ENCODE assay signal across 8 cellular contexts in the genomic region with DNA sequence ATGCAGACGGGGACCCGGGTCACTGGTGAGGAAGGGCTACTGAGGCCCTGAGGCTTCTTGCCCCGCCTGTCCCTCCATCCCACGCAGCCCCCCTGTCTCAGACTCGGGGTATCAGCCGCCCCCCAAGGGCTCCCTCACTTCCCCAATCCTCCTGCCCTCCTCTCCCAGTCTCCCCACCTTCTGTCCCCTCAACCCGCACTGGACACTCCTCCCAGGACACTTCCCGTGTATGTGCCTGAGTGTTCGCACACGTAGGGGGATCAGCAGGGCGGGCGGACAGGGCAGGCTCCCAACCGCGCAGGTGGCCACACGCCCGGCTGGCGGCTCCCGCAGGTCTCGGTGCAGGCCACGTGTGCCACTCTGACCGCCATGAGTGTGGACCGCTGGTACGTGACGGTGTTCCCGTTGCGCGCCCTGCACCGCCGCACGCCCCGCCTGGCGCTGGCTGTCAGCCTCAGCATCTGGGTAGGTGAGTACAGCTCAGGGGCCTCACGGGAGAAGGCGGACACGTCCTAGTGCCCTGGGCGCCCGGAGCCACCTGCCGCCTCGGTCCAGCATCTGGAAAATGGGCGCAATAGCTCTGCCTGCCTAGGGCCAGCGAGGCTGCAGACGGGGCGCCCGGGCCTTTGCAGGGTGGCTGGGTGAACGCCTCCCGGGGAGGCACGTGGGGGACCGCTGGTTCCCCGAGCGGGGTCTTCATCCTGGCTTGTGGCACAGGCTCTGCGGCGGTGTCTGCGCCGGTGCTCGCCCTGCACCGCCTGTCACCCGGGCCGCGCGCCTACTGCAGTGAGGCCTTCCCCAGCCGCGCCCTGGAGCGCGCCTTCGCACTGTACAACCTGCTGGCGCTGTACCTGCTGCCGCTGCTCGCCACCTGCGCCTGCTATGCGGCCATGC. TPM values are rescaled to one million over a fixed set of nuclear protein-coding genes. Genes with fewer than 3 reads are reported as not detected.
DNase-seq lines count a peak whose midpoint lies in the region; ATAC-seq, FAIRE-seq and TF ChIP-seq lines count a peak whose summit lies in the region.

No MANE protein-coding gene starts in this region.

- H3K4me2 ChIP-seq in neural cell (ENCODE audit: low read length): no peak overlapping the region

- H3K4me1 ChIP-seq in ES-I3 (ENCODE audit: insufficient read depth, low read length) (no peaks in the 10 kb centered on the region), small intestine (ENCODE audit: control insufficient read depth in 2 of 2, insufficient read depth in 1 of 2, low read depth in 1 of 2, low read length in 1 of 2) (no peaks in the 10 kb centered on the region)

- no peaks in the 10 kb centered on the region for H3K9me3 Mint-ChIP-seq in activated T-helper 17 cell treated with anti-CD3 and anti-CD28 coated beads, Interleukin-2, amount 50 U/mL, for 72 hours

- ATAC-seq in activated T-helper 17 cell treated with anti-CD3 and anti-CD28 coated beads, Interleukin-2, amount 50 U/mL, for 72 hours (replicated peaks): peak; percentile 51

- DNase-seq in NCI-H1930 (lab: John Stamatoyannopoulos, UW) (peak; percentile 37 to 59), small intestine (no peak), AG08396 (ENCODE audit: low spot score) (no peak), A172 (ENCODE audit: low spot score) (no peak), pons (ENCODE audit: low spot score) (no peak)

- no peaks in the 10 kb centered on the region for H3K27me3 Mint-ChIP-seq in activated T-helper 17 cell treated with anti-CD3 and anti-CD28 coated beads, Interleukin-2, amount 50 U/mL, for 72 hours

- no peaks in the 10 kb centered on the region for H3F3A ChIP-seq in neural cell (ENCODE audit: insufficient read depth, low read length, poor library complexity, severe bottlenecking)

- H3K9ac ChIP-seq in ES-I3 (ENCODE audit: low read depth, low read length): peak overlapping the region; percentile 34; the same call in 1 of the 2 replicates
- H3K9ac ChIP-seq in neural cell (ENCODE audit: low read length): peak overlapping the region; percentile 9

- WGBS in small intestine, 3 donors: 0 to 4% (median 2%) methylated on average over 46 to 70 of the region's 70 CpGs

- no peak for TF ChIP-seq EP300 in neural cell (conservative IDR thresholded peaks at IDR 0.05; ENCODE audit: poor library complexity, severe bottlenecking)

- H3K36me3 ChIP-seq in ES-I3 (ENCODE audit: insufficient read depth, low read length) (no peaks in the 10 kb centered on the region), neural cell (ENCODE audit: insufficient read depth, low read length) (no peaks in the 10 kb centered on the region), small intestine (ENCODE audit: control insufficient read depth in 2 of 2, insufficient read depth in 2 of 2, low read length in 2 of 2) (no peaks in the 10 kb centered on the region)

- H3K36me3 Mint-ChIP-seq in activated T-helper 17 cell treated with anti-CD3 and anti-CD28 coated beads, Interleukin-2, amount 50 U/mL, for 72 hours (ENCODE audit: low read depth): peaks cover 18% of the 10 kb centered on the region

- no peaks in the 10 kb centered on the region for H3K9me2 ChIP-seq in neural cell (ENCODE audit: insufficient read depth, low read length)

- no peak for FAIRE-seq in small intestine (lab: Jason Lieb, UNC)

- no peaks in the 10 kb centered on the region for H3K4me1 Mint-ChIP-seq in activated T-helper 17 cell treated with anti-CD3 and anti-CD28 coated beads, Interleukin-2, amount 50 U/mL, for 72 hours

- peak overlapping the region; percentile 61 for H3K4me3 ChIP-seq in neural cell (ENCODE audit: low read length)
- H3K4me3 ChIP-seq in small intestine (ENCODE audit: low read depth in 1 of 2, low read length in 2 of 2): peak overlapping the region in 1 of 2 donors; percentile 51

- no peaks in the 10 kb centered on the region for H3K79me2 ChIP-seq in neural cell (replicated peaks; ENCODE audit: insufficient read depth, low read length)

- TF ChIP-seq CTCF in neural cell (IDR thresholded peaks at IDR 0.05; ENCODE audit: poor library complexity, severe bottlenecking): no peak

- H2AFZ ChIP-seq in neural cell (ENCODE audit: low read depth, low read length): no peak overlapping the region

- H3K4me3 Mint-ChIP-seq in activated T-helper 17 cell treated with anti-CD3 and anti-CD28 coated beads, Interleukin-2, amount 50 U/mL, for 72 hours: peak overlapping the region; percentile 73

- H3K9me3 ChIP-seq in ES-I3 (ENCODE audit: control insufficient read depth, insufficient read depth, low read length) (no peaks in the 10 kb centered on the region), neural cell (ENCODE audit: low read length) (no peaks in the 10 kb centered on the region), small intestine (ENCODE audit: control insufficient read depth, low read depth) (no peaks in the 10 kb centered on the region)

- no peak overlapping the region for H3K27ac Mint-ChIP-seq in activated T-helper 17 cell treated with anti-CD3 and anti-CD28 coated beads, Interleukin-2, amount 50 U/mL, for 72 hours

- H3K27me3 ChIP-seq in neural cell (ENCODE audit: insufficient read depth, low read depth, low read length) (peaks cover 49% of the 10 kb centered on the region), small intestine (ENCODE audit: control insufficient read depth in 2 of 2, insufficient read depth in 2 of 2, low read length in 2 of 2) (peaks cover 12 to 31% of the 10 kb centered on the region in 2 donors)

- TF ChIP-seq RAD21 in neural cell (conservative IDR thresholded peaks at IDR 0.05): no peak

- H3K27ac ChIP-seq in neural cell (ENCODE audit: low read length): no peak overlapping the region
- H3K27ac ChIP-seq in small intestine (ENCODE audit: low read depth in 1 of 2, low read length in 1 of 2): no peak overlapping the region

- no peaks in the 10 kb centered on the region for H4K20me1 ChIP-seq in neural cell (ENCODE audit: insufficient read depth)

TF ChIP-seq in neural cell, 6 proteins besides CTCF, POLR2A, EP300 and RAD21:
- TF ChIP-seq POLR2AphosphoS5 (IDR thresholded peaks at IDR 0.05) (peak; percentile 21), EZH2 (IDR thresholded peaks at IDR 0.05; ENCODE audit: borderline replicate concordance, insufficient read depth, low read length, poor library complexity, severe bottlenecking) (peak; percentile 88), REST (IDR thresholded peaks at IDR 0.05; ENCODE audit: borderline replicate concordance) (no peak), MXI1 (conservative IDR thresholded peaks at IDR 0.05; ENCODE audit: poor library complexity, severe bottlenecking) (no peak), SMC3 (conservative IDR thresholded peaks at IDR 0.05; ENCODE audit: poor library complexity) (no peak), TAF1 (IDR thresholded peaks at IDR 0.05; ENCODE audit: low read depth) (no peak)

RNA-seq across cellular contexts. Expression of gene KISS1R, which starts 2.3 kb away (rescaled TPM):
- 10 to 100 TPM; 17.5 to 53.1 TPM for total RNA-seq in activated T-helper 17 cell treated with anti-CD3 and anti-CD28 coated beads, Interleukin-2, amount 50 U/mL, for 72 hours
- polyA plus RNA-seq in neural cell: 0.76 and 5.4 TPM in 2 replicates
- 1.2 TPM in 1 of 2 replicates, not detected in the other for polyA minus RNA-seq in neural cell
- under 1 TPM in 1 of 3 donors, not detected in 2; 0.55 TPM for polyA plus RNA-seq in small intestine
- not detected in 2 replicates for total RNA-seq in A172 (2014; rRNA removed; shearing (Covaris generic))

RNA-seq across cellular contexts. Expression of gene R3HDM4, which starts 6.4 kb away (rescaled TPM):
- 10 to 100 TPM; 78.5 to 79.3 TPM for total RNA-seq in activated T-helper 17 cell treated with anti-CD3 and anti-CD28 coated beads, Interleukin-2, amount 50 U/mL, for 72 hours
- polyA plus RNA-seq in neural cell (51.2 and 71.8 TPM in 2 replicates), small intestine (10 to 100 TPM; 29.5 to 52.7 (median 45.4) TPM)
- 41.9 and 44.6 TPM in 2 replicates for polyA minus RNA-seq in neural cell
- 23.0 and 29.7 TPM in 2 replicates for total RNA-seq in A172 (2014; rRNA removed; shearing (Covaris generic))

RNA-seq across cellular contexts. Expression of gene ARID3A, which starts 6.4 kb away (rescaled TPM):
- total RNA-seq in activated T-helper 17 cell treated with anti-CD3 and anti-CD28 coated beads, Interleukin-2, amount 50 U/mL, for 72 hours: 10 to 100 TPM; 50.3 to 79.3 TPM
- polyA plus RNA-seq in neural cell: 5.7 and 11.4 TPM in 2 replicates
- 14.7 and 20.5 TPM in 2 replicates for polyA minus RNA-seq in neural cell
- 1 to 10 TPM; 1.3 to 6.2 (median 3.4) TPM for polyA plus RNA-seq in small intestine
- 2.4 and 4.4 TPM in 2 replicates for total RNA-seq in A172 (2014; rRNA removed; shearing (Covaris generic))

RNA-seq across cellular contexts. Expression of gene RNU6-9, which starts 26.1 kb away (rescaled TPM):
- total RNA-seq in activated T-helper 17 cell treated with anti-CD3 and anti-CD28 coated beads, Interleukin-2, amount 50 U/mL, for 72 hours: not detected
- polyA plus RNA-seq in neural cell (not detected in 2 replicates), small intestine (not detected)
- polyA minus RNA-seq in neural cell: not detected in 2 replicates
- total RNA-seq in A172 (2014; rRNA removed; shearing (Covaris generic)): not detected in 2 replicates

RNA-seq across cellular contexts. Expression of gene MED16, which starts 26.4 kb away (rescaled TPM):
- total RNA-seq in activated T-helper 17 cell treated with anti-CD3 and anti-CD28 coated beads, Interleukin-2, amount 50 U/mL, for 72 hours: 10 to 100 TPM; 60.4 to 64.1 TPM
- polyA plus RNA-seq in neural cell (13.3 and 17.0 TPM in 2 replicates), small intestine (100 to 1,000 TPM in 1 of 3 donors, 10 to 100 TPM in 2; 39.0 to 107 (median 94.8) TPM)
- 31.1 and 31.2 TPM in 2 replicates for polyA minus RNA-seq in neural cell
- total RNA-seq in A172 (2014; rRNA removed; shearing (Covaris generic)): 15.2 and 17.2 TPM in 2 replicates

Comparison
In these comparisons a context has a peak if more than half of its experiments do, and no peak if none do; other contexts are left out.
1. DNase-seq: peak in NCI-H1930 (2 of 2); none in small intestine (single experiment), AG08396 (single experiment), A172 (single experiment) and pons (single experiment).
2. RNA of gene KISS1R, which starts 2.3 kb away (total RNA-seq): 17.5 to 53.1 TPM in activated T-helper 17 cell treated with anti-CD3 and anti-CD28 coated beads, Interleukin-2, amount 50 U/mL, for 72 hours; not detected in A172; every median in the first group is over 10 times any median in the second.